Comparison of ENCODE assay signal across 15 cellular contexts in genomic region chr5:53469946-53470687, GRCh38. TPM values are rescaled to one million over a fixed set of nuclear protein-coding genes. Genes with fewer than 3 reads are reported as not detected.
A peak's percentile ranks its signal among the peaks of the same experiment; 100 is the strongest.
DNase-seq lines count a peak whose midpoint lies in the region; ATAC-seq, FAIRE-seq and TF ChIP-seq lines count a peak whose summit lies in the region.
"Had no signal": no experiment of that assay in that cellular context is flagged by ENCODE, and none has a peak within 500 bp of the region (broad histone marks: within the 10 kb centered on the region; RNA-seq: fewer than 3 reads in every experiment).

No MANE protein-coding gene starts in this region.

- H3K9me3 ChIP-seq in gastrocnemius medialis: no peaks in the 10 kb centered on the region
- H3K9me3 ChIP-seq: psoas muscle had no signal

- no peak overlapping the region for H3K27ac ChIP-seq in gastrocnemius medialis
- H3K27ac ChIP-seq: psoas muscle had no signal

- H3K27me3 ChIP-seq in gastrocnemius medialis: no peaks in the 10 kb centered on the region

- intact Hi-C loops in gastrocnemius medialis (cut with DNase I; ENCODE audit: low total_unique reads): loop anchor here (10.0 kb wide), 1 partner anchor 525 kb away; no protein-coding TSS in a partner anchor

- TF ChIP-seq POLR2A in gastrocnemius medialis (IDR thresholded peaks at IDR 0.05): no peak

- in situ Hi-C loops in gastrocnemius medialis (cut with MboI; ENCODE audit: low sequenced_read_pairs in 4 of 4): loop anchor here in 3 of 4 donors (10.0 to 25.0 kb wide), 3 partner anchors 392 to 755 kb away; no protein-coding TSS in a partner anchor
- in situ Hi-C loops in GM13976 (cut with MboI; ENCODE audit: low sequenced_read_pairs, unreplicated experiment): no loop called here

- DNase-seq in ELR (ENCODE audit: low read depth): peak; percentile 94
- DNase-seq in HTR-8/SVneo (ENCODE audit: insufficient read length, low spot score): peak; percentile 60
- DNase-seq in SIG-M5 treated with dmso at 0.1 percent for 504 hours (lab: John Stamatoyannopoulos, UW; ENCODE audit: unreplicated experiment): peak; percentile 67
- DNase-seq in iris pigment epithelial cell (ENCODE audit: low read depth): peak; percentile 65
- no peak for DNase-seq in gastrocnemius medialis
- no peak for DNase-seq in GM13976 (ENCODE audit: low spot score)
- DNase-seq in central memory CD4-positive, alpha-beta T cell: no peak
- DNase-seq: activated CD8-positive, alpha-beta memory T cell treated with anti-CD3 and anti-CD28 coated beads, Interleukin-2, amount 10 ng/mL, durations not matched to agents 7 days and 5 days; activated naive CD4-positive, alpha-beta T cell treated with anti-CD3 and anti-CD28 coated beads, Interleukin-2, amount 50 U/mL, for 16 hours; cerebellar nuclear complex; DMS79; psoas muscle had no signal

- H3K4me1 ChIP-seq in gastrocnemius medialis: no peaks in the 10 kb centered on the region
- H3K4me1 ChIP-seq: psoas muscle had no signal

- no peak overlapping the region for H3K4me3 ChIP-seq in gastrocnemius medialis
- H3K4me3 ChIP-seq: psoas muscle had no signal

- ATAC-seq in gastrocnemius medialis (no peak), HG02588 (IDR thresholded peaks at IDR 0.05; ENCODE audit: unreplicated experiment) (no peak)
- ATAC-seq: activated CD8-positive, alpha-beta memory T cell treated with anti-CD3 and anti-CD28 coated beads, Interleukin-2, amount 10 ng/mL, durations not matched to agents 7 days and 5 days; esophagus mucosa; psoas muscle had no signal

- TF ChIP-seq CTCF in gastrocnemius medialis (IDR thresholded peaks at IDR 0.05 in 4 of 5, conservative IDR thresholded peaks at IDR 0.05 in 1 of 5) (no peak), GM13976 (IDR thresholded peaks at IDR 0.05; ENCODE audit: borderline replicate concordance, control extremely low read depth, extremely low read depth, insufficient read depth, missing control alignments) (no peak)

- H3K36me3 ChIP-seq in gastrocnemius medialis: no peaks in the 10 kb centered on the region

- peak; percentile 77 for FAIRE-seq in HTR-8/SVneo (lab: Jason Lieb, UNC)
- FAIRE-seq: TTC549 had no signal

RNA-seq across cellular contexts. Expression of gene FST, which starts 10.3 kb away (rescaled TPM):
- total RNA-seq in gastrocnemius medialis: 1 to 10 TPM; 2.0 to 3.4 (median 2.3) TPM

Comparison
In these comparisons a context has a peak if more than half of its experiments do, and no peak if none do; other contexts are left out.
1. DNase-seq: peak in ELR (single experiment), HTR-8/SVneo (single experiment), SIG-M5 treated with dmso at 0.1 percent for 504 hours (single experiment) and iris pigment epithelial cell (single experiment); none in gastrocnemius medialis (0 of 2), GM13976 (single experiment) and central memory CD4-positive, alpha-beta T cell (single experiment).